In the genomic region with DNA sequence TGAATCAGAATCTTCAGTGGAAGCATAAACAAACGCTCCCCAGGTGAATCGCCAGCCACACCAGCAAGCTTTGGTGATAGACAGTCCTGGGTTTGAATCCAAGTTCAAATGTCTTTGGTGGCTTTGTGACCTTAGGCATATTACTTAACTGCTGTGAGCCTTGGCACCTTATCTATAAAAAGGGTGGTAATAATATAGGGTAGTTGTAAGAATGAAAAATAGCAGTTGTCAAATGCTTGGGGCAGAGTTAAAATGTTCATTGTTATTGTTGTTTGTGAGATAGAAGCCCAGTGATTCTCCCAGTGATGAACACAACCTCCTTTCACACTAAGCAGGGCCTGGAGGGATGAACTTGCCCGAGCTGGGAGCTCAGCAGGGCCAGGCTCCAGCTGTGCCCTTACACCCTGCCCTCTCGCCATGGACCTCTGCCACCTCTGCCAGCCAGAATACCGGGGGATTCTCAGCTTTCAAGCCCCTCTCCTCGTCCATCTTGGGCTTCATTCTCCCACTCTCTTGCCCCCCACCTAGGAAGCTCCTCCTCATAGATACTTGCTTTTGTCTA, we compare ENCODE assay signal across 1 cellular context.
TF ChIP-seq lines count a peak whose summit lies in the region.

No MANE protein-coding gene starts in this region.

TF ChIP-seq in H1, 55 proteins besides CTCF, POLR2A, EP300 and RAD21:
- TF ChIP-seq TEAD4 (IDR thresholded peaks at IDR 0.05; ENCODE audit: low read depth, low read length) (no peak), PHF8 (conservative IDR thresholded peaks at IDR 0.05; ENCODE audit: low read depth, low read length) (no peak), JUN (IDR thresholded peaks at IDR 0.05; ENCODE audit: low read depth, low read length) (no peak), RNF2 (IDR thresholded peaks at IDR 0.05; ENCODE audit: borderline replicate concordance, low read depth, low read length, missing control alignments, poor library complexity, severe bottlenecking) (no peak), KDM4A (IDR thresholded peaks at IDR 0.05; ENCODE audit: low read depth, low read length, severe bottlenecking) (no peak), CTBP2 (IDR thresholded peaks at IDR 0.05; ENCODE audit: borderline replicate concordance, insufficient read depth, insufficient read length, low read length) (no peak), YY1 (IDR thresholded peaks at IDR 0.05; ENCODE audit: low read depth, low read length) (no peak), HDAC6 (IDR thresholded peaks at IDR 0.05; ENCODE audit: low read depth, low read length) (no peak), FOSL1 (IDR thresholded peaks at IDR 0.05; ENCODE audit: insufficient read depth, low read depth, low read length) (no peak), BCL11A (IDR thresholded peaks at IDR 0.05; ENCODE audit: low read depth in 2 of 2, low read length in 2 of 2) (no peak), RBBP5 (IDR thresholded peaks at IDR 0.05; ENCODE audit: borderline replicate concordance, low read depth, low read length) (no peak), ZNF274 (IDR thresholded peaks at IDR 0.05; ENCODE audit: borderline replicate concordance, extremely low read depth, low read length) (no peak)
- TF ChIP-seq, protein P1, sequence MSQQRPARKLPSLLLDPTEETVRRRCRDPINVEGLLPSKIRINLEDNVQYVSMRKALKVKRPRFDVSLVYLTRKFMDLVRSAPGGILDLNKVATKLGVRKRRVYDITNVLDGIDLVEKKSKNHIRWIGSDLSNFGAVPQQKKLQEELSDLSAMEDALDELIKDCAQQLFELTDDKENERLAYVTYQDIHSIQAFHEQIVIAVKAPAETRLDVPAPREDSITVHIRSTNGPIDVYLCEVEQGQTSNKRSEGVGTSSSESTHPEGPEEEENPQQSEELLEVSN (IDR thresholded peaks at IDR 0.05), result no peak
- TF ChIP-seq, protein P2, sequence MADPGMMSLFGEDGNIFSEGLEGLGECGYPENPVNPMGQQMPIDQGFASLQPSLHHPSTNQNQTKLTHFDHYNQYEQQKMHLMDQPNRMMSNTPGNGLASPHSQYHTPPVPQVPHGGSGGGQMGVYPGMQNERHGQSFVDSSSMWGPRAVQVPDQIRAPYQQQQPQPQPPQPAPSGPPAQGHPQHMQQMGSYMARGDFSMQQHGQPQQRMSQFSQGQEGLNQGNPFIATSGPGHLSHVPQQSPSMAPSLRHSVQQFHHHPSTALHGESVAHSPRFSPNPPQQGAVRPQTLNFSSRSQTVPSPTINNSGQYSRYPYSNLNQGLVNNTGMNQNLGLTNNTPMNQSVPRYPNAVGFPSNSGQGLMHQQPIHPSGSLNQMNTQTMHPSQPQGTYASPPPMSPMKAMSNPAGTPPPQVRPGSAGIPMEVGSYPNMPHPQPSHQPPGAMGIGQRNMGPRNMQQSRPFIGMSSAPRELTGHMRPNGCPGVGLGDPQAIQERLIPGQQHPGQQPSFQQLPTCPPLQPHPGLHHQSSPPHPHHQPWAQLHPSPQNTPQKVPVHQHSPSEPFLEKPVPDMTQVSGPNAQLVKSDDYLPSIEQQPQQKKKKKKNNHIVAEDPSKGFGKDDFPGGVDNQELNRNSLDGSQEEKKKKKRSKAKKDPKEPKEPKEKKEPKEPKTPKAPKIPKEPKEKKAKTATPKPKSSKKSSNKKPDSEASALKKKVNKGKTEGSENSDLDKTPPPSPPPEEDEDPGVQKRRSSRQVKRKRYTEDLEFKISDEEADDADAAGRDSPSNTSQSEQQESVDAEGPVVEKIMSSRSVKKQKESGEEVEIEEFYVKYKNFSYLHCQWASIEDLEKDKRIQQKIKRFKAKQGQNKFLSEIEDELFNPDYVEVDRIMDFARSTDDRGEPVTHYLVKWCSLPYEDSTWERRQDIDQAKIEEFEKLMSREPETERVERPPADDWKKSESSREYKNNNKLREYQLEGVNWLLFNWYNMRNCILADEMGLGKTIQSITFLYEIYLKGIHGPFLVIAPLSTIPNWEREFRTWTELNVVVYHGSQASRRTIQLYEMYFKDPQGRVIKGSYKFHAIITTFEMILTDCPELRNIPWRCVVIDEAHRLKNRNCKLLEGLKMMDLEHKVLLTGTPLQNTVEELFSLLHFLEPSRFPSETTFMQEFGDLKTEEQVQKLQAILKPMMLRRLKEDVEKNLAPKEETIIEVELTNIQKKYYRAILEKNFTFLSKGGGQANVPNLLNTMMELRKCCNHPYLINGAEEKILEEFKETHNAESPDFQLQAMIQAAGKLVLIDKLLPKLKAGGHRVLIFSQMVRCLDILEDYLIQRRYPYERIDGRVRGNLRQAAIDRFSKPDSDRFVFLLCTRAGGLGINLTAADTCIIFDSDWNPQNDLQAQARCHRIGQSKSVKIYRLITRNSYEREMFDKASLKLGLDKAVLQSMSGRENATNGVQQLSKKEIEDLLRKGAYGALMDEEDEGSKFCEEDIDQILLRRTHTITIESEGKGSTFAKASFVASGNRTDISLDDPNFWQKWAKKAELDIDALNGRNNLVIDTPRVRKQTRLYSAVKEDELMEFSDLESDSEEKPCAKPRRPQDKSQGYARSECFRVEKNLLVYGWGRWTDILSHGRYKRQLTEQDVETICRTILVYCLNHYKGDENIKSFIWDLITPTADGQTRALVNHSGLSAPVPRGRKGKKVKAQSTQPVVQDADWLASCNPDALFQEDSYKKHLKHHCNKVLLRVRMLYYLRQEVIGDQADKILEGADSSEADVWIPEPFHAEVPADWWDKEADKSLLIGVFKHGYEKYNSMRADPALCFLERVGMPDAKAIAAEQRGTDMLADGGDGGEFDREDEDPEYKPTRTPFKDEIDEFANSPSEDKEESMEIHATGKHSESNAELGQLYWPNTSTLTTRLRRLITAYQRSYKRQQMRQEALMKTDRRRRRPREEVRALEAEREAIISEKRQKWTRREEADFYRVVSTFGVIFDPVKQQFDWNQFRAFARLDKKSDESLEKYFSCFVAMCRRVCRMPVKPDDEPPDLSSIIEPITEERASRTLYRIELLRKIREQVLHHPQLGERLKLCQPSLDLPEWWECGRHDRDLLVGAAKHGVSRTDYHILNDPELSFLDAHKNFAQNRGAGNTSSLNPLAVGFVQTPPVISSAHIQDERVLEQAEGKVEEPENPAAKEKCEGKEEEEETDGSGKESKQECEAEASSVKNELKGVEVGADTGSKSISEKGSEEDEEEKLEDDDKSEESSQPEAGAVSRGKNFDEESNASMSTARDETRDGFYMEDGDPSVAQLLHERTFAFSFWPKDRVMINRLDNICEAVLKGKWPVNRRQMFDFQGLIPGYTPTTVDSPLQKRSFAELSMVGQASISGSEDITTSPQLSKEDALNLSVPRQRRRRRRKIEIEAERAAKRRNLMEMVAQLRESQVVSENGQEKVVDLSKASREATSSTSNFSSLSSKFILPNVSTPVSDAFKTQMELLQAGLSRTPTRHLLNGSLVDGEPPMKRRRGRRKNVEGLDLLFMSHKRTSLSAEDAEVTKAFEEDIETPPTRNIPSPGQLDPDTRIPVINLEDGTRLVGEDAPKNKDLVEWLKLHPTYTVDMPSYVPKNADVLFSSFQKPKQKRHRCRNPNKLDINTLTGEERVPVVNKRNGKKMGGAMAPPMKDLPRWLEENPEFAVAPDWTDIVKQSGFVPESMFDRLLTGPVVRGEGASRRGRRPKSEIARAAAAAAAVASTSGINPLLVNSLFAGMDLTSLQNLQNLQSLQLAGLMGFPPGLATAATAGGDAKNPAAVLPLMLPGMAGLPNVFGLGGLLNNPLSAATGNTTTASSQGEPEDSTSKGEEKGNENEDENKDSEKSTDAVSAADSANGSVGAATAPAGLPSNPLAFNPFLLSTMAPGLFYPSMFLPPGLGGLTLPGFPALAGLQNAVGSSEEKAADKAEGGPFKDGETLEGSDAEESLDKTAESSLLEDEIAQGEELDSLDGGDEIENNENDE (IDR thresholded peaks at IDR 0.05; ENCODE audit: insufficient replicate concordance, low read length), result no peak
